Comparison of ENCODE assay signal across 10 cellular contexts in genomic region chr14:23215421-23215820, GRCh38. TPM values are rescaled to one million over a fixed set of nuclear protein-coding genes. Genes with fewer than 3 reads are reported as not detected.
"Had no signal": no experiment of that assay in that cellular context is flagged by ENCODE, and none has a peak within 500 bp of the region (broad histone marks: within the 10 kb centered on the region; RNA-seq: fewer than 3 reads in every experiment).

No MANE protein-coding gene starts in this region.

- H3K27ac Mint-ChIP-seq: GM23338, H9, HFFc6, IgD-negative memory B cell had no signal

- H2AFZ ChIP-seq: GM23338 had no signal

- DNase-seq: H9, HCEC 1CT, HFFc6, KG1 had no signal

- H3K36me3 Mint-ChIP-seq: IgD-negative memory B cell had no signal

- H3K4me2 ChIP-seq: GM23338 had no signal

- FAIRE-seq: H1, H54, HTR-8/SVneo had no signal

- H3K4me3 ChIP-seq: GM23338 had no signal

- ATAC-seq: GM23338 had no signal

- H3K4me3 Mint-ChIP-seq: GM23338, H9, HFFc6, IgD-negative memory B cell had no signal

RNA-seq across cellular contexts. Expression of gene RNF212B, which starts 22.3 kb away (rescaled TPM):
- total RNA-seq: GM23338, HFFc6, HT-29 had no signal
- polyA plus RNA-seq: GM23338, IgD-negative memory B cell had no signal
